Comparison of ENCODE assay signal across 11 cellular contexts in genomic region chr6:125421853-125422252, GRCh38.
A peak's percentile ranks its signal among the peaks of the same experiment; 100 is the strongest.
DNase-seq lines count a peak whose midpoint lies in the region; ATAC-seq and TF ChIP-seq lines count a peak whose summit lies in the region.
"Had no signal": no experiment of that assay in that cellular context is flagged by ENCODE, and none has a peak within 500 bp of the region (broad histone marks: within the 10 kb centered on the region; RNA-seq: fewer than 3 reads in every experiment).

No MANE protein-coding gene starts in this region.

- no peaks in the 10 kb centered on the region for H3K9me3 ChIP-seq in ascending aorta
- H3K9me3 ChIP-seq in right atrium auricular region = no peaks in the 10 kb centered on the region

- peak overlapping the region; percentile 34 for H3K4me3 ChIP-seq in ascending aorta
- H3K4me3 ChIP-seq in right atrium auricular region = no peak overlapping the region

- intact Hi-C loops in ascending aorta (cut with DNase I) = loop anchor here (5.0 kb wide), 1 partner anchor 335 kb away; no protein-coding TSS in a partner anchor

- ATAC-seq in HG02763 (IDR thresholded peaks at IDR 0.05; ENCODE audit: unreplicated experiment) (no peak), HG02885 (IDR thresholded peaks at IDR 0.05; ENCODE audit: poor library complexity, unreplicated experiment) (no peak)

- H3K4me1 ChIP-seq in ascending aorta (peaks cover 0 to 9% of the 10 kb centered on the region in 2 donors), right atrium auricular region (no peaks in the 10 kb centered on the region)

- in situ Hi-C loops in KBM-7 (cut with MboI; ENCODE audit: low pct_unique_long_range_greater_than_20kb, low sequenced_read_pairs) = no loop called here

- H3K36me3 ChIP-seq in ascending aorta = no peaks in the 10 kb centered on the region
- no peaks in the 10 kb centered on the region for H3K36me3 ChIP-seq in right atrium auricular region

- H3K27ac ChIP-seq in ascending aorta (peak overlapping the region; percentile 42 to 68), right atrium auricular region (peak overlapping the region; percentile 51 to 66)

- H3K27me3 ChIP-seq in ascending aorta = no peaks in the 10 kb centered on the region
- H3K27me3 ChIP-seq in right atrium auricular region = no peaks in the 10 kb centered on the region

- DNase-seq in HK-2 (ENCODE audit: unreplicated experiment) (peak; percentile 22), ascending aorta (ENCODE audit: low spot score in 2 of 2) (peak; percentile 11 to 79), right atrium auricular region (ENCODE audit: low spot score) (peak; percentile 71), retina (peak; percentile 56), GDM1 (lab: John Stamatoyannopoulos, UW) (no peak), KBM-7 (no peak)
- DNase-seq: activated gamma-delta T cell treated with Interleukin-2 at 50 U/mL for 16 hours, NCI-H1417 treated with DMSO at 0.1 percent for 48 hours, T-helper 1 cell had no signal

- no peak for TF ChIP-seq CTCF in ascending aorta (IDR thresholded peaks at IDR 0.05)
- no peak for TF ChIP-seq CTCF in right atrium auricular region (IDR thresholded peaks at IDR 0.05)

Comparison
In these comparisons a context has a peak if more than half of its experiments do, and no peak if none do; other contexts are left out.
1. DNase-seq: peak in HK-2 (single experiment), ascending aorta (2 of 2), right atrium auricular region (single experiment) and retina (single experiment); none in GDM1 (single experiment) and KBM-7 (single experiment).
2. H3K4me3 ChIP-seq: peak in ascending aorta (2 of 2); none in right atrium auricular region (0 of 2).